2 cellular contexts compared by ENCODE assay signal in genomic region chr4:150126880-150127236, GRCh38.
TF ChIP-seq lines count a peak whose summit lies in the region.

No MANE protein-coding gene starts in this region.

TF ChIP-seq in IMR-90, 13 proteins besides CTCF, POLR2A, EP300 and RAD21:
- no peak for TF ChIP-seq NFE2L2 (IDR thresholded peaks at IDR 0.05; ENCODE audit: low read depth, low read length)
- no peak for TF ChIP-seq BHLHE40 (IDR thresholded peaks at IDR 0.05; ENCODE audit: low read depth, low read length)
- 0 out of 2 replicates have a peak, but pooled peaks have one; percentile 6 for TF ChIP-seq CEBPB (IDR thresholded peaks at IDR 0.05; ENCODE audit: low read depth, low read length)

TF ChIP-seq in endothelial cell of umbilical vein, 7 proteins besides CTCF, POLR2A, EP300 and RAD21:
- TF ChIP-seq, protein P1, sequence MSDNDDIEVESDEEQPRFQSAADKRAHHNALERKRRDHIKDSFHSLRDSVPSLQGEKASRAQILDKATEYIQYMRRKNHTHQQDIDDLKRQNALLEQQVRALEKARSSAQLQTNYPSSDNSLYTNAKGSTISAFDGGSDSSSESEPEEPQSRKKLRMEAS (IDR thresholded peaks at IDR 0.05; ENCODE audit: insufficient read depth, insufficient read length): no peak
- TF ChIP-seq FOS (IDR thresholded peaks at IDR 0.05; ENCODE audit: borderline replicate concordance, insufficient read depth, low read length) (no peak), MYC (IDR thresholded peaks at IDR 0.05; ENCODE audit: low read depth, low read length) (no peak), POLR2AphosphoS5 (IDR thresholded peaks at IDR 0.05; ENCODE audit: insufficient read depth, low read depth, low read length) (no peak), EZH2 (IDR thresholded peaks at IDR 0.05; ENCODE audit: borderline replicate concordance, low read depth, low read length, severe bottlenecking) (no peak), JUN (IDR thresholded peaks at IDR 0.05; ENCODE audit: borderline replicate concordance, insufficient read depth, insufficient read length, low read depth) (no peak), GATA2 (IDR thresholded peaks at IDR 0.05; ENCODE audit: insufficient read depth, insufficient read length, low read depth, low read length) (no peak)
